In genomic region chr2:144515694-144516416, GRCh38 we compare ENCODE assay signal across 8 cellular contexts. TPM values are rescaled to one million over a fixed set of nuclear protein-coding genes. Genes with fewer than 3 reads are reported as not detected.
DNase-seq lines count a peak whose midpoint lies in the region; ATAC-seq and TF ChIP-seq lines count a peak whose summit lies in the region.

No MANE protein-coding gene starts in this region.

- ATAC-seq in GM21723 (IDR thresholded peaks at IDR 0.05; ENCODE audit: unreplicated experiment) (no peak), GM18909 (IDR thresholded peaks at IDR 0.05; ENCODE audit: poor library complexity, unreplicated experiment) (no peak)

- peak in 1 of 6 experiments; percentile 13 for TF ChIP-seq CTCF in adrenal gland (IDR thresholded peaks at IDR 0.05)

- H3K9me3 ChIP-seq in adrenal gland (replicated peaks in 1 of 3), result no peaks in the 10 kb centered on the region
- no peaks in the 10 kb centered on the region for H3K9me3 ChIP-seq in iPS-18c (ENCODE audit: control insufficient read depth, insufficient read depth, low read length)
- H3K9me3 ChIP-seq in skeletal muscle satellite cell (replicated peaks; ENCODE audit: low read length), result no peaks in the 10 kb centered on the region

- intact Hi-C loops in adrenal gland (cut with DNase I), result loop anchor here in 1 of 2 donors (10.0 kb wide), 1 partner anchor 51 kb away; no protein-coding TSS in a partner anchor

- H3K4me1 ChIP-seq in adrenal gland (replicated peaks in 1 of 2), result peaks cover 29 to 47% of the 10 kb centered on the region in 2 donors
- peaks cover 60% of the 10 kb centered on the region for H3K4me1 ChIP-seq in skeletal muscle satellite cell (ENCODE audit: control insufficient read depth, insufficient read depth, low read length)

- peak; percentile 15 to 58 for TF ChIP-seq POLR2A in adrenal gland (IDR thresholded peaks at IDR 0.05)

- H3K27ac ChIP-seq in adrenal gland, result peak overlapping the region; percentile 91 to 100 (median 99)

- H3K4me3 ChIP-seq in adrenal gland (peak overlapping the region; percentile 50 to 94 (median 85)), iPS-18c (ENCODE audit: insufficient read depth, low read depth, low read length) (peak overlapping the region; percentile 81), skeletal muscle satellite cell (ENCODE audit: low read length) (peak overlapping the region; percentile 84)

- WGBS in adrenal gland, 4 donors, result 0 to 1% (median 0%) methylated on average over 21 to 50 of the region's 50 CpGs

- H3K27me3 ChIP-seq in adrenal gland, result no peaks in the 10 kb centered on the region
- H3K27me3 ChIP-seq in skeletal muscle satellite cell (ENCODE audit: control insufficient read depth, insufficient read depth, low read length), result no peaks in the 10 kb centered on the region

- H3K36me3 ChIP-seq in adrenal gland (replicated peaks in 1 of 2) (no peaks in the 10 kb centered on the region), skeletal muscle satellite cell (ENCODE audit: insufficient read depth, low read length) (no peaks in the 10 kb centered on the region)

- peak overlapping the region; percentile 89 for H3K4me2 ChIP-seq in skeletal muscle satellite cell (ENCODE audit: low read length)

- peak overlapping the region; percentile 94 for H3K9ac ChIP-seq in skeletal muscle satellite cell (ENCODE audit: low read depth, low read length)

- DNase-seq in GM03348 (ENCODE audit: low spot score), result peak; percentile 58
- peak; percentile 59 for DNase-seq in NCI-H2227 (lab: John Stamatoyannopoulos, UW; ENCODE audit: unreplicated experiment)
- peak; percentile 35 to 71 (median 57) for DNase-seq in adrenal gland
- DNase-seq in NCI-H510A treated with DMSO at 0.1 percent for 48 hours (lab: John Stamatoyannopoulos, UW), result no peak

RNA-seq across cellular contexts. Expression of gene ZEB2, which starts 4.1 kb away (rescaled TPM):
- total RNA-seq in adrenal gland, result 100 to 1,000 TPM in 7 of 8 donors, 10 to 100 TPM in 1; 91.0 to 226 (median 165) TPM
- 10 to 100 TPM; 29.0 to 95.8 (median 54.3) TPM for polyA plus RNA-seq in adrenal gland
- 57.8 and 63.1 TPM in 2 replicates for total RNA-seq in skeletal muscle satellite cell (2012; rRNA removed)
